Comparison of ENCODE assay signal across 26 cellular contexts in genomic region chr17:39530513-39530912, GRCh38.
"Had no signal": no experiment of that assay in that cellular context is flagged by ENCODE, and none has a peak within 500 bp of the region (broad histone marks: within the 10 kb centered on the region; RNA-seq: fewer than 3 reads in every experiment).

No MANE protein-coding gene starts in this region.

- DNase-seq: heart right ventricle; islet precursor cell; left cardiac atrium; midbrain; mucosa of descending colon; naive thymus-derived CD4-positive, alpha-beta T cell; nucleus accumbens; posterior cingulate gyrus; psoas muscle; right lobe of liver; stimulated activated CD4-positive, alpha-beta T cell treated with anti-CD3 and anti-CD28 coated beads, Interleukin-12 subunit alpha, Interleukin-12 subunit beta, amount 100 ng/mL, for 4 hours; stimulated activated CD4-positive, alpha-beta T cell treated with anti-CD3 and anti-CD28 coated beads, Interleukin-15, amount 100 ng/mL, for 24 hours; stimulated activated CD4-positive, alpha-beta T cell treated with anti-CD3 and anti-CD28 coated beads, Interleukin-2, amount 100 ng/mL, for 24 hours; stimulated activated CD4-positive, alpha-beta T cell treated with anti-CD3 and anti-CD28 coated beads, Interleukin-4, amount 100 ng/mL, for 1 hour; stimulated activated naive B cell treated with anti-CD40 and anti-IgM and Interleukin-4, amounts not matched to agents 10 μg/mL and 1 μg/mL and 100 μg/mL, for 72 hours; stimulated activated naive CD8-positive, alpha-beta T cell treated with anti-CD3 and anti-CD28 coated beads, Interleukin-15, Interleukin-2, amounts not matched to agents 100 U/mL and 50 U/mL, for 24 hours; stomach; testis; thyroid gland; transverse colon; upper lobe of right lung had no signal

- H2AFZ ChIP-seq: hepatocyte had no signal

- H3K4me3 ChIP-seq: heart right ventricle, hepatocyte, mucosa of descending colon, pancreas, psoas muscle, right lobe of liver, skin epidermis, stomach, testis, thyroid gland, transverse colon, upper lobe of right lung had no signal

- H3K9me3 Mint-ChIP-seq: memory B cell; naive thymus-derived CD4-positive, alpha-beta T cell; natural killer cell treated with Interleukin-12 subunit alpha and Interleukin-12 subunit beta and Interleukin-15 and Interleukin-18, amount 100 ng/mL, for 72 hours; stimulated activated naive B cell treated with anti-CD40 and anti-IgM and Interleukin-4, amounts not matched to agents 10 μg/mL and 1 μg/mL and 100 μg/mL, for 72 hours had no signal

- H3K27me3 Mint-ChIP-seq: memory B cell; naive thymus-derived CD4-positive, alpha-beta T cell; natural killer cell treated with Interleukin-12 subunit alpha and Interleukin-12 subunit beta and Interleukin-15 and Interleukin-18, amount 100 ng/mL, for 72 hours; stimulated activated naive B cell treated with anti-CD40 and anti-IgM and Interleukin-4, amounts not matched to agents 10 μg/mL and 1 μg/mL and 100 μg/mL, for 72 hours had no signal

- H3K4me1 ChIP-seq: psoas muscle, right lobe of liver, testis, thyroid gland had no signal

- H3K27ac ChIP-seq: hepatocyte, pancreas, psoas muscle, right lobe of liver, stomach, testis, thyroid gland, transverse colon, upper lobe of right lung had no signal

- H3K4me2 ChIP-seq: hepatocyte had no signal

- H3K27ac Mint-ChIP-seq: memory B cell; naive thymus-derived CD4-positive, alpha-beta T cell; natural killer cell treated with Interleukin-12 subunit alpha and Interleukin-12 subunit beta and Interleukin-15 and Interleukin-18, amount 100 ng/mL, for 72 hours; stimulated activated naive B cell treated with anti-CD40 and anti-IgM and Interleukin-4, amounts not matched to agents 10 μg/mL and 1 μg/mL and 100 μg/mL, for 72 hours had no signal

- H3K9me3 ChIP-seq: heart right ventricle, mucosa of descending colon, pancreas, psoas muscle, right lobe of liver, stomach, testis, thyroid gland, transverse colon, upper lobe of right lung had no signal

- H3K4me3 Mint-ChIP-seq: memory B cell; naive thymus-derived CD4-positive, alpha-beta T cell; natural killer cell treated with Interleukin-12 subunit alpha and Interleukin-12 subunit beta and Interleukin-15 and Interleukin-18, amount 100 ng/mL, for 72 hours; stimulated activated naive B cell treated with anti-CD40 and anti-IgM and Interleukin-4, amounts not matched to agents 10 μg/mL and 1 μg/mL and 100 μg/mL, for 72 hours had no signal

- H3K27me3 ChIP-seq: heart right ventricle, hepatocyte, pancreas, right lobe of liver, stomach, testis, thyroid gland, transverse colon, upper lobe of right lung had no signal

- ATAC-seq: heart right ventricle; mucosa of descending colon; naive thymus-derived CD4-positive, alpha-beta T cell; natural killer cell treated with Interleukin-12 subunit alpha and Interleukin-12 subunit beta and Interleukin-15 and Interleukin-18, amount 100 ng/mL, for 72 hours; pancreas; psoas muscle; stimulated activated naive B cell treated with anti-CD40 and anti-IgM and Interleukin-4, amounts not matched to agents 10 μg/mL and 1 μg/mL and 100 μg/mL, for 72 hours; stimulated activated naive CD8-positive, alpha-beta T cell treated with anti-CD3 and anti-CD28 coated beads, Interleukin-15, Interleukin-2, amounts not matched to agents 100 U/mL and 50 U/mL, for 24 hours had no signal
